Comparison of ENCODE assay signal across 8 cellular contexts in the genomic region with DNA sequence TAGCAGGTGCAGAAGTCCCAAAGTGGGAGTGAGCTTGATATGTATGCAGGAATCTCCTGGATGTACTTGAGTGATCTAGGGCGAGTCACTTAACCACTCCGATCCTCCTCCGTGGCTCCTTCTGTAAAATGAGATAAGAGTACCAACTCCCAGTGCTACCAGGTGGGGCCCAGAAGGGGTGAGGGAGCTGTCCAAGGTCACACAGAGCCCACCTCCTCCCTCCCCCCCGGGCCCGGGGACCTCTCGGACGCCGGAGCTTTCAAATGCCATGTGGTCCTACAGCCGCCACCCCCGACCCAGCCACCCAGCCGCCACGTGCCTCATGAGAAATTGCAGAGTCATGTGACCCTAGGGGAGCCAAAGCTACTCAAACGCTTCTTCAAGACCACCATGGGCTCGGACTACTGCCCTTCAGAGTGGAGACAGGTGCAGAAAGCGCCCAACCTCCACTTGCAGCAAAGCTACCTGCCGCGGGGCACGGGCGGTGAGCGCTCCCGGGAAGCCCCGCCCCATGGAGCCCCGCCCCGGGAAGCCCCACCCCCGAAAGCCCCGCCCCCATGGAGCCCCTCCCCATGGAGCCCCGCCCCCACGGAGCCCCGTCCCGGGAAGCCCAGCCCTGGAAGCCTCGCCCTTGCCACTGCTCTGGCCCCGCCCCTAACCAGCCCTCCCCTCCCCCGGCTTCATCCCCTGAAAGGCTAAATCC. TPM values are rescaled to one million over a fixed set of nuclear protein-coding genes. Genes with fewer than 3 reads are reported as not detected.
A peak's percentile ranks its signal among the peaks of the same experiment; 100 is the strongest.
DNase-seq lines count a peak whose midpoint lies in the region; ATAC-seq and TF ChIP-seq lines count a peak whose summit lies in the region.

No MANE protein-coding gene starts in this region.

- no peaks in the 10 kb centered on the region for H3K79me2 ChIP-seq in HCT116 (ENCODE audit: insufficient read depth, low read length)

- peaks cover 18 to 33% of the 10 kb centered on the region in 2 donors for H3K27me3 Mint-ChIP-seq in CD4-positive, alpha-beta memory T cell
- H3K27me3 Mint-ChIP-seq in activated B cell treated with CpG ODN at 0.5 μM for 24 hours: peaks cover 36% of the 10 kb centered on the region

- peaks cover 0 to 3% (median 0%) of the 10 kb centered on the region in 8 donors for H3K9me3 Mint-ChIP-seq in CD4-positive, alpha-beta memory T cell
- H3K9me3 Mint-ChIP-seq in activated B cell treated with CpG ODN at 0.5 μM for 24 hours: no peaks in the 10 kb centered on the region

- no peaks in the 10 kb centered on the region for H3K9me3 ChIP-seq in CD4-positive, alpha-beta memory T cell (ENCODE audit: control insufficient read depth in 1 of 2, low read length in 2 of 2)
- H3K9me3 ChIP-seq in HCT116 (ENCODE audit: control insufficient read depth in 1 of 2, insufficient read depth in 1 of 2, low read depth in 1 of 2, low read length in 2 of 2) (no peaks in the 10 kb centered on the region), iPS-18c (ENCODE audit: control insufficient read depth, insufficient read depth, low read length) (peaks cover 2% of the 10 kb centered on the region), aorta (ENCODE audit: control insufficient read depth, low read length) (no peaks in the 10 kb centered on the region), vagina (no peaks in the 10 kb centered on the region)

- POLR2A ChIA-PET in CD4-positive, alpha-beta memory T cell (lab: Charles Lee; ENCODE audit: partially characterized antibody): no interaction called here
- POLR2A ChIA-PET in HCT116 (lab: Charles Lee): interaction anchor here (0.6 to 2.1 kb wide), 4 partner anchors 10 to 100 kb away, joined by 3 to 9 read pairs (median 6); a partner anchor contains a TSS
- POLR2A ChIA-PET in activated B cell treated with CpG ODN at 0.5 μM for 24 hours (lab: Charles Lee): interaction anchor here (0.6 to 0.8 kb wide), 2 partner anchors 12 to 17 kb away, joined by 3 to 5 read pairs; a partner anchor contains a TSS

- H3K9me2 ChIP-seq in HCT116 (ENCODE audit: insufficient read depth): no peaks in the 10 kb centered on the region

- H3K4me2 ChIP-seq in HCT116 (ENCODE audit: low read length): peak overlapping the region; percentile 91

- intact Hi-C loops in CD4-positive, alpha-beta memory T cell (cut with micrococcal nuclease): no loop called here
- intact Hi-C loops in HCT116 (cut with micrococcal nuclease) (loop anchor here (2.0 kb wide), 1 partner anchor 29 kb away; a partner anchor contains a TSS), activated B cell treated with CpG ODN at 0.5 μM for 24 hours (cut with micrococcal nuclease) (loop anchor here (2.0 kb wide), 1 partner anchor 17 kb away; a partner anchor contains a TSS), aorta (cut with DNase I) (no loop called here), vagina (cut with DNase I) (no loop called here)

- no peak for TF ChIP-seq RAD21 in HCT116 (IDR thresholded peaks at IDR 0.05; ENCODE audit: low read depth)

- RAD21 ChIA-PET in HCT116 (lab: Charles Lee; ENCODE audit: low non-redundant PET in 1 of 2, low total read pairs in 2 of 2, uncharacterized antibody in 2 of 2, unreplicated experiment in 2 of 2): interaction anchor here in 1 of 2 experiments (0.5 kb wide), 1 partner anchor 273 kb away, joined by 3 read pairs; no protein-coding TSS in a partner anchor

- peaks cover 5 to 9% (median 7%) of the 10 kb centered on the region in 4 donors for H3K4me1 Mint-ChIP-seq in CD4-positive, alpha-beta memory T cell
- peaks cover 17% of the 10 kb centered on the region for H3K4me1 Mint-ChIP-seq in activated B cell treated with CpG ODN at 0.5 μM for 24 hours

- H3K36me3 Mint-ChIP-seq in CD4-positive, alpha-beta memory T cell: no peaks in the 10 kb centered on the region
- no peaks in the 10 kb centered on the region for H3K36me3 Mint-ChIP-seq in activated B cell treated with CpG ODN at 0.5 μM for 24 hours (ENCODE audit: low read depth)

- no peak overlapping the region for H3K4me3 ChIP-seq in CD4-positive, alpha-beta memory T cell (ENCODE audit: low read length in 2 of 2)
- peak overlapping the region; percentile 55 to 63 for H3K4me3 ChIP-seq in HCT116 (replicated peaks in 1 of 2; ENCODE audit: low read depth in 1 of 2, low read length in 2 of 2)
- peak overlapping the region; percentile 43; the same call in 1 of the 2 replicates for H3K4me3 ChIP-seq in iPS-18c (ENCODE audit: insufficient read depth, low read depth, low read length)
- no peak overlapping the region for H3K4me3 ChIP-seq in aorta (ENCODE audit: low read length in 2 of 2)
- H3K4me3 ChIP-seq in vagina: no peak overlapping the region

- H3K27ac Mint-ChIP-seq in CD4-positive, alpha-beta memory T cell: peak overlapping the region in 1 of 7 donors; percentile 59
- no peak overlapping the region for H3K27ac Mint-ChIP-seq in activated B cell treated with CpG ODN at 0.5 μM for 24 hours

- no peaks in the 10 kb centered on the region for H3K27me3 ChIP-seq in CD4-positive, alpha-beta memory T cell (ENCODE audit: insufficient read depth, low read length)
- H3K27me3 ChIP-seq in HCT116 (ENCODE audit: insufficient read depth, low read length): no peaks in the 10 kb centered on the region
- H3K27me3 ChIP-seq in aorta (ENCODE audit: control insufficient read depth in 1 of 2, insufficient read depth in 2 of 2, low read length in 1 of 2): no peaks in the 10 kb centered on the region
- H3K27me3 ChIP-seq in vagina: no peaks in the 10 kb centered on the region

- H3K4me1 ChIP-seq in CD4-positive, alpha-beta memory T cell (ENCODE audit: insufficient read depth, low read length): peaks cover 10% of the 10 kb centered on the region
- H3K4me1 ChIP-seq in HCT116 (ENCODE audit: control insufficient read depth in 1 of 2, insufficient read depth in 2 of 2, low read length in 2 of 2): peaks cover 26 to 44% of the 10 kb centered on the region in 2 experiments
- no peaks in the 10 kb centered on the region for H3K4me1 ChIP-seq in aorta (ENCODE audit: control insufficient read depth in 1 of 2, insufficient read depth in 2 of 2, low read length in 2 of 2)
- H3K4me1 ChIP-seq in vagina: peaks cover 22% of the 10 kb centered on the region

- 5 to 6% methylated on average over 22 to 33 of the region's 33 CpGs for WGBS in aorta, 2 donors

- peak overlapping the region; percentile 68 for H3K9ac ChIP-seq in HCT116 (ENCODE audit: low read length)

- TF ChIP-seq CTCF in HCT116 (IDR thresholded peaks at IDR 0.05 in 2 of 3, conservative IDR thresholded peaks at IDR 0.05 in 1 of 3; ENCODE audit: borderline replicate concordance in 1 of 3, insufficient read depth in 1 of 3, low read depth in 2 of 3, low read length in 2 of 3) (no peak), activated B cell treated with CpG ODN at 0.5 μM for 24 hours (IDR thresholded peaks at IDR 0.05) (no peak), vagina (IDR thresholded peaks at IDR 0.05) (no peak)

- DNase-seq in CD4-positive, alpha-beta memory T cell: no peak
- DNase-seq in HCT116 (ENCODE audit: low read depth, low spot score) (no peak), activated B cell treated with CpG ODN at 0.5 μM for 24 hours (no peak), aorta (peak in 1 of 2 donors; percentile 72), vagina (ENCODE audit: extremely low spot score in 2 of 2) (no peak), NCI-H2107 treated with DMSO at 0.1 percent for 48 hours (lab: John Stamatoyannopoulos, UW; ENCODE audit: unreplicated experiment) (no peak)

- peak overlapping the region in 5 of 8 donors; percentile 24 to 62 (median 58) for H3K4me3 Mint-ChIP-seq in CD4-positive, alpha-beta memory T cell
- no peak overlapping the region for H3K4me3 Mint-ChIP-seq in activated B cell treated with CpG ODN at 0.5 μM for 24 hours

- CTCF ChIA-PET in CD4-positive, alpha-beta memory T cell (lab: Charles Lee; ENCODE audit: partially characterized antibody): no interaction called here
- CTCF ChIA-PET in HCT116 (lab: Charles Lee) (interaction anchor here (0.7 to 1.9 kb wide), 5 partner anchors 9 to 364 kb away, joined by 3 to 10 read pairs (median 4); a partner anchor contains a TSS), activated B cell treated with CpG ODN at 0.5 μM for 24 hours (lab: Charles Lee) (no interaction called here)

- H3K27ac ChIP-seq in CD4-positive, alpha-beta memory T cell (ENCODE audit: low read depth, low read length): no peak overlapping the region
- H3K27ac ChIP-seq in HCT116 (ENCODE audit: low read depth, low read length) (peak overlapping the region; percentile 62), aorta (ENCODE audit: low read depth in 1 of 2, low read length in 2 of 2) (no peak overlapping the region), vagina (no peak overlapping the region)

- TF ChIP-seq POLR2A in HCT116 (IDR thresholded peaks at IDR 0.05; ENCODE audit: borderline replicate concordance, extremely low read depth, insufficient read depth, insufficient read length): peak; percentile 31
- no peak for TF ChIP-seq POLR2A in vagina (IDR thresholded peaks at IDR 0.05)

- no peaks in the 10 kb centered on the region for H3K36me3 ChIP-seq in CD4-positive, alpha-beta memory T cell (ENCODE audit: insufficient read depth, low read length)
- no peaks in the 10 kb centered on the region for H3K36me3 ChIP-seq in HCT116 (ENCODE audit: control insufficient read depth in 1 of 2, insufficient read depth in 2 of 2, low read length in 2 of 2)
- no peaks in the 10 kb centered on the region for H3K36me3 ChIP-seq in aorta (ENCODE audit: control insufficient read depth in 1 of 2, insufficient read depth in 2 of 2, low read length in 1 of 2)
- H3K36me3 ChIP-seq in vagina: no peaks in the 10 kb centered on the region

- TSS peak; percentile 97 for BruUV-seq in HCT116 (replicated peaks; lab: Mats Ljungman, UMichigan)

- peak overlapping the region; percentile 62 for H2AFZ ChIP-seq in HCT116 (ENCODE audit: low read depth, low read length, poor library complexity, severe bottlenecking)

- ATAC-seq in HCT116: peak; percentile 46
- ATAC-seq in activated B cell treated with CpG ODN at 0.5 μM for 24 hours (ENCODE audit: low read depth): peak; percentile 55
- ATAC-seq in aorta (ENCODE audit: low FRiP score): peak; percentile 68
- ATAC-seq in GM18868 (IDR thresholded peaks at IDR 0.05; ENCODE audit: unreplicated experiment): no peak

- H4K20me1 ChIP-seq in HCT116 (ENCODE audit: insufficient read depth): no peaks in the 10 kb centered on the region

RNA-seq across cellular contexts. Expression of a gene that starts 10.1 kb away (rescaled TPM):
- 1 to 10 TPM; 8.4 to 8.7 TPM for total RNA-seq in CD4-positive, alpha-beta memory T cell
- polyA plus RNA-seq in CD4-positive, alpha-beta memory T cell: 1 to 10 TPM in 1 of 2 donors, not detected in 1; 1.6 TPM
- total RNA-seq in HCT116 (2021; ENCODE audit: unreplicated experiment): 20.7 TPM
- polyA plus RNA-seq in HCT116 (2012): 20.5 and 21.0 TPM in 2 replicates
- 13.5 and 16.9 TPM in 2 replicates for total RNA-seq in activated B cell treated with CpG ODN at 0.5 μM for 24 hours
- total RNA-seq in aorta: 10 to 100 TPM; 52.0 to 61.1 TPM
- 100 to 1,000 TPM in 1 of 2 donors, 10 to 100 TPM in 1; 49.1 to 119 TPM for polyA plus RNA-seq in aorta
- total RNA-seq in vagina: 87.4 TPM

RNA-seq across cellular contexts. Expression of a gene that starts 16.6 kb away (rescaled TPM):
- 10 to 100 TPM; 14.1 to 14.9 TPM for total RNA-seq in CD4-positive, alpha-beta memory T cell
- 1 to 10 TPM; 8.0 to 9.1 TPM for polyA plus RNA-seq in CD4-positive, alpha-beta memory T cell
- 19.1 TPM for total RNA-seq in HCT116 (2021; ENCODE audit: unreplicated experiment)
- polyA plus RNA-seq in HCT116 (2012): 15.5 and 19.6 TPM in 2 replicates
- total RNA-seq in activated B cell treated with CpG ODN at 0.5 μM for 24 hours: 13.4 and 13.7 TPM in 2 replicates
- 10 to 100 TPM; 21.2 to 36.0 TPM for total RNA-seq in aorta
- polyA plus RNA-seq in aorta: 10 to 100 TPM; 14.5 to 34.6 TPM
- 20.4 TPM for total RNA-seq in vagina

RNA-seq across cellular contexts. Expression of a gene that starts 17.0 kb away (rescaled TPM):
- total RNA-seq in CD4-positive, alpha-beta memory T cell: under 1 TPM; 0.64 to 0.73 TPM
- polyA plus RNA-seq in CD4-positive, alpha-beta memory T cell: 1 to 10 TPM in 1 of 2 donors, under 1 TPM in 1; 0.64 to 1.7 TPM
- total RNA-seq in HCT116 (2021; ENCODE audit: unreplicated experiment): 6.4 TPM
- 4.7 and 5.1 TPM in 2 replicates for polyA plus RNA-seq in HCT116 (2012)
- 0.61 and 1.0 TPM in 2 replicates for total RNA-seq in activated B cell treated with CpG ODN at 0.5 μM for 24 hours
- total RNA-seq in aorta: 1 to 10 TPM; 1.9 TPM
- polyA plus RNA-seq in aorta: 1 to 10 TPM; 4.0 to 5.3 TPM
- total RNA-seq in vagina: 2.7 TPM

RNA-seq across cellular contexts. Expression of a gene that starts 29.7 kb away (rescaled TPM):
- total RNA-seq in CD4-positive, alpha-beta memory T cell: 100 to 1,000 TPM; 168 to 169 TPM
- 10 to 100 TPM in 1 of 2 donors, 1 to 10 TPM in 1; 4.7 to 14.1 TPM for polyA plus RNA-seq in CD4-positive, alpha-beta memory T cell
- total RNA-seq in HCT116 (2021; ENCODE audit: unreplicated experiment): 159 TPM
- polyA plus RNA-seq in HCT116 (2012): 84.5 and 99.9 TPM in 2 replicates
- total RNA-seq in activated B cell treated with CpG ODN at 0.5 μM for 24 hours: 110 and 116 TPM in 2 replicates
- total RNA-seq in aorta: 100 to 1,000 TPM in 1 of 2 donors, 10 to 100 TPM in 1; 90.3 to 136 TPM
- polyA plus RNA-seq in aorta: 10 to 100 TPM; 25.0 to 92.3 TPM
- total RNA-seq in vagina: 47.4 TPM

Comparison
In these comparisons a context has a peak if more than half of its experiments do, and no peak if none do; other contexts are left out.
1. H3K4me3 ChIP-seq: peak in HCT116 (2 of 2) and iPS-18c (single experiment); none in CD4-positive, alpha-beta memory T cell (0 of 2), aorta (0 of 2) and vagina (0 of 2).
2. intact Hi-C loops: an anchor here in HCT116 (2.0 kb wide) and activated B cell treated with CpG ODN at 0.5 μM for 24 hours (2.0 kb wide); none called in CD4-positive, alpha-beta memory T cell, aorta and vagina.